20 cellular contexts compared by ENCODE assay signal in the genomic region with DNA sequence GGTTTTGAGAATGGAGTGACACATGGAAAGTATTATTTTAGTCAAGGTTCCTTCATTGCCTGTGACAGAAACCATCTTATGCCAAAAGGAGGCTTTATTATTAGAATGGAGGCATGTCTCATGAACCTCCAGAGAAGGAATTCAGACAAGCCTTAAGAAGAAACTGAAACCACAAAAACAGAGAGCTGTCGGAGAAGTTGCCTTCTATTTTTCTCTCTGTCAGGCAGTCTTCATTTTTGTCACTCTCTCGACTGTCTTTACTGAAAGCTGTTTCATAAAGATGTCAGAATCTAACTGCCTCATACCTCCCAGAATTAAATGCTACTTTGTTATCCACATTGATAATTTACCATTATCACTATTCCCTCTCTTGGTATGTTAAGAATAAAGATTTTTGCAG.
DNase-seq lines count a peak whose midpoint lies in the region; ATAC-seq and TF ChIP-seq lines count a peak whose summit lies in the region.
"Had no signal": no experiment of that assay in that cellular context is flagged by ENCODE, and none has a peak within 500 bp of the region (broad histone marks: within the 10 kb centered on the region; RNA-seq: fewer than 3 reads in every experiment).

No MANE protein-coding gene starts in this region.

- DNase-seq in GM12865 (ENCODE audit: low read depth) (peak; percentile 13), chondrocyte (ENCODE audit: low spot score) (no peak), osteoblast (ENCODE audit: insufficient read length, low spot score, missing footprints) (no peak), AG08395 (ENCODE audit: low spot score) (no peak)
- DNase-seq: DMS79, H7, NCI-H1105 treated with DMSO at 0.1 percent for 48 hours, NCI-H1694, NCI-H510A, NCI-H774, PC-9, SIG-M5, T-cell had no signal

- H3K27ac Mint-ChIP-seq in chondrocyte (ENCODE audit: unreplicated experiment) = no peak overlapping the region
- H3K27ac Mint-ChIP-seq: T-cell had no signal

- H3K4me1 ChIP-seq in osteoblast (ENCODE audit: insufficient read depth, low read length) = no peaks in the 10 kb centered on the region

- H3K9me3 Mint-ChIP-seq in chondrocyte (ENCODE audit: low read depth) = no peaks in the 10 kb centered on the region

- no peaks in the 10 kb centered on the region for H3K27me3 Mint-ChIP-seq in chondrocyte (ENCODE audit: low read depth)
- H3K27me3 Mint-ChIP-seq: T-cell had no signal

- H2AFZ ChIP-seq in osteoblast (ENCODE audit: low read length) = peak overlapping the region; percentile 7
- H2AFZ ChIP-seq: PC-9 had no signal

- no peaks in the 10 kb centered on the region for H3K36me3 ChIP-seq in osteoblast (ENCODE audit: insufficient read depth, low read length)

- H3K27ac ChIP-seq in osteoblast (ENCODE audit: low read depth, low read length) = no peak overlapping the region
- H3K27ac ChIP-seq: C4-2B, PC-9, RWPE1 had no signal

- H4K20me1 ChIP-seq in osteoblast (ENCODE audit: insufficient read depth, low read length) = no peaks in the 10 kb centered on the region

- peak overlapping the region; percentile 32 for H3K4me3 Mint-ChIP-seq in chondrocyte (ENCODE audit: unreplicated experiment)
- H3K4me3 Mint-ChIP-seq: T-cell had no signal

- no peaks in the 10 kb centered on the region for H3K27me3 ChIP-seq in osteoblast (ENCODE audit: insufficient read depth, low read length)

- no peak overlapping the region for H3K4me3 ChIP-seq in GM12865 (ENCODE audit: low read depth, low read length)
- H3K4me3 ChIP-seq in osteoblast (ENCODE audit: insufficient read depth, low read length) = peak overlapping the region; percentile 37
- H3K4me3 ChIP-seq: PC-9 had no signal

- H3K4me1 Mint-ChIP-seq in chondrocyte (ENCODE audit: low read depth) = peaks cover 8% of the 10 kb centered on the region
- H3K4me1 Mint-ChIP-seq: T-cell had no signal

- no peaks in the 10 kb centered on the region for H3K36me3 Mint-ChIP-seq in chondrocyte (ENCODE audit: low read depth)
- H3K36me3 Mint-ChIP-seq: T-cell had no signal

- peak; percentile 67 for ATAC-seq in HG02885 (IDR thresholded peaks at IDR 0.05; ENCODE audit: poor library complexity, unreplicated experiment)
- no peak for ATAC-seq in GM21825 (IDR thresholded peaks at IDR 0.05; ENCODE audit: unreplicated experiment)
- no peak for ATAC-seq in GM19324 (IDR thresholded peaks at IDR 0.05; ENCODE audit: low FRiP score, unreplicated experiment)
- no peak for ATAC-seq in HG03439 (IDR thresholded peaks at IDR 0.05; ENCODE audit: unreplicated experiment)
- ATAC-seq: SK-N-SH treated with all-trans-retinoic acid at 6 μM for 48 hours, T-cell had no signal

- no peaks in the 10 kb centered on the region for H3K9me3 ChIP-seq in osteoblast (ENCODE audit: low read depth, low read length)

- H3K4me2 ChIP-seq in osteoblast (ENCODE audit: insufficient read depth, low read length) = peak overlapping the region; percentile 56
- H3K4me2 ChIP-seq: PC-9 had no signal

- TF ChIP-seq CTCF in GM12865 (IDR thresholded peaks at IDR 0.05; ENCODE audit: insufficient read depth, low read depth, low read length, missing control alignments) = no peak
- TF ChIP-seq CTCF in chondrocyte (IDR thresholded peaks at IDR 0.05) = no peak
- TF ChIP-seq CTCF in osteoblast (IDR thresholded peaks at IDR 0.05; ENCODE audit: extremely low read depth, low read depth, low read length) = no peak

- H3K79me2 ChIP-seq in osteoblast (ENCODE audit: insufficient read depth, low read length) = no peaks in the 10 kb centered on the region
